ENCODE assay signal across 1 cellular context in genomic region chr17:4476017-4476416, GRCh38.
TF ChIP-seq lines count a peak whose summit lies in the region.

No MANE protein-coding gene starts in this region.

TF ChIP-seq in HepG2, 621 proteins besides CTCF, POLR2A, EP300 and RAD21:
- no peak for TF ChIP-seq ATAD3A (CRISPR knock-in tag; IDR thresholded peaks at IDR 0.05)
- TF ChIP-seq IRF9 (CRISPR knock-in tag; IDR thresholded peaks at IDR 0.05; ENCODE audit: borderline replicate concordance): no peak
- no peak for TF ChIP-seq PITX1 (CRISPR knock-in tag; IDR thresholded peaks at IDR 0.05)
- no peak for TF ChIP-seq ZNF251 (CRISPR knock-in tag; IDR thresholded peaks at IDR 0.05)
- TF ChIP-seq E2F1 (CRISPR knock-in tag; IDR thresholded peaks at IDR 0.05): no peak
- TF ChIP-seq ZNF333 (CRISPR knock-in tag; IDR thresholded peaks at IDR 0.05; ENCODE audit: borderline replicate concordance): no peak
- TF ChIP-seq ATF7-NPFF (CRISPR knock-in tag; IDR thresholded peaks at IDR 0.05; ENCODE audit: low read depth): no peak
- no peak for TF ChIP-seq FOSL2 (CRISPR knock-in tag; IDR thresholded peaks at IDR 0.05)
- TF ChIP-seq, protein P1, sequence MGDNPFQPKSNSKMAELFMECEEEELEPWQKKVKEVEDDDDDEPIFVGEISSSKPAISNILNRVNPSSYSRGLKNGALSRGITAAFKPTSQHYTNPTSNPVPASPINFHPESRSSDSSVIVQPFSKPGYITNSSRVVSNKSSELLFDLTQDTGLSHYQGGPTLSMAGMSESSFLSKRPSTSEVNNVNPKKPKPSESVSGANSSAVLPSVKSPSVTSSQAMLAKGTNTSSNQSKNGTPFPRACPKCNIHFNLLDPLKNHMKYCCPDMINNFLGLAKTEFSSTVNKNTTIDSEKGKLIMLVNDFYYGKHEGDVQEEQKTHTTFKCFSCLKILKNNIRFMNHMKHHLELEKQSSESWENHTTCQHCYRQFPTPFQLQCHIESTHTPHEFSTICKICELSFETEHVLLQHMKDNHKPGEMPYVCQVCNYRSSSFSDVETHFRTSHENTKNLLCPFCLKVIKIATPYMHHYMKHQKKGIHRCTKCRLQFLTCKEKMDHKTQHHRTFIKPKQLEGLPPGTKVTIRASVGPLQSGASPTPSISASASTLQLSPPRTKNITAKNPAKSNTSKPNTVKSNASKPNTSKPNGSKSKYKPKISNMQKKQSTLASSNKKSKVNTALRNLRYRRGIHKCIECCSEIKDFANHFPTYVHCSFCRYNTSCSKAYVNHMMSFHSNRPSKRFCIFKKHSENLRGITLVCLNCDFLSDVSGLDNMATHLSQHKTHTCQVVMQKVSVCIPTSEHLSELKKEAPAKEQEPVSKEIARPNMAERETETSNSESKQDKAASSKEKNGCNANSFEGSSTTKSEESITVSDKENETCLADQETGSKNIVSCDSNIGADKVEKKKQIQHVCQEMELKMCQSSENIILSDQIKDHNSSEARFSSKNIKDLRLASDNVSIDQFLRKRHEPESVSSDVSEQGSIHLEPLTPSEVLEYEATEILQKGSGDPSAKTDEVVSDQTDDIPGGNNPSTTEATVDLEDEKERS (CRISPR knock-in tag; IDR thresholded peaks at IDR 0.05): no peak
- TF ChIP-seq POGZ (CRISPR knock-in tag; IDR thresholded peaks at IDR 0.05): no peak
- TF ChIP-seq ZNF383 (CRISPR knock-in tag; IDR thresholded peaks at IDR 0.05; ENCODE audit: borderline replicate concordance): no peak
- TF ChIP-seq, protein P2, sequence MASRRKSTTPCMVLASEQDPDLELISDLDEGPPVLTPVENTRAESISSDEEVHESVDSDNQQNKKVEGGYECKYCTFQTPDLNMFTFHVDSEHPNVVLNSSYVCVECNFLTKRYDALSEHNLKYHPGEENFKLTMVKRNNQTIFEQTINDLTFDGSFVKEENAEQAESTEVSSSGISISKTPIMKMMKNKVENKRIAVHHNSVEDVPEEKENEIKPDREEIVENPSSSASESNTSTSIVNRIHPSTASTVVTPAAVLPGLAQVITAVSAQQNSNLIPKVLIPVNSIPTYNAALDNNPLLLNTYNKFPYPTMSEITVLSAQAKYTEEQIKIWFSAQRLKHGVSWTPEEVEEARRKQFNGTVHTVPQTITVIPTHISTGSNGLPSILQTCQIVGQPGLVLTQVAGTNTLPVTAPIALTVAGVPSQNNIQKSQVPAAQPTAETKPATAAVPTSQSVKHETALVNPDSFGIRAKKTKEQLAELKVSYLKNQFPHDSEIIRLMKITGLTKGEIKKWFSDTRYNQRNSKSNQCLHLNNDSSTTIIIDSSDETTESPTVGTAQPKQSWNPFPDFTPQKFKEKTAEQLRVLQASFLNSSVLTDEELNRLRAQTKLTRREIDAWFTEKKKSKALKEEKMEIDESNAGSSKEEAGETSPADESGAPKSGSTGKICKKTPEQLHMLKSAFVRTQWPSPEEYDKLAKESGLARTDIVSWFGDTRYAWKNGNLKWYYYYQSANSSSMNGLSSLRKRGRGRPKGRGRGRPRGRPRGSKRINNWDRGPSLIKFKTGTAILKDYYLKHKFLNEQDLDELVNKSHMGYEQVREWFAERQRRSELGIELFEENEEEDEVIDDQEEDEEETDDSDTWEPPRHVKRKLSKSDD (CRISPR knock-in tag; IDR thresholded peaks at IDR 0.05; ENCODE audit: low read depth): no peak
- no peak for TF ChIP-seq SRF (IDR thresholded peaks at IDR 0.05; ENCODE audit: low read depth, low read length)
- no peak for TF ChIP-seq CBX2 (IDR thresholded peaks at IDR 0.05; ENCODE audit: low read depth, low read length)
- no peak for TF ChIP-seq CBX2 (CRISPR knock-in tag; IDR thresholded peaks at IDR 0.05; ENCODE audit: low read depth)
- TF ChIP-seq SIN3B (IDR thresholded peaks at IDR 0.05; ENCODE audit: low read length): no peak
- no peak for TF ChIP-seq RFX1 (IDR thresholded peaks at IDR 0.05)
- no peak for TF ChIP-seq LBX2 (CRISPR knock-in tag; IDR thresholded peaks at IDR 0.05; ENCODE audit: borderline replicate concordance)
- no peak for TF ChIP-seq MBD4 (IDR thresholded peaks at IDR 0.05; ENCODE audit: borderline replicate concordance, low read length)
